ENCODE assay signal across 33 cellular contexts in genomic region chr17:9829343-9829742, GRCh38. TPM values are rescaled to one million over a fixed set of nuclear protein-coding genes. Genes with fewer than 3 reads are reported as not detected.
"Had no signal": no experiment of that assay in that cellular context is flagged by ENCODE, and none has a peak within 500 bp of the region (broad histone marks: within the 10 kb centered on the region; RNA-seq: fewer than 3 reads in every experiment).

No MANE protein-coding gene starts in this region.

- H3K4me3 ChIP-seq: adrenal gland, body of pancreas, breast epithelium, K562, Peyer's patch, SK-N-MC had no signal

- H3K4me1 Mint-ChIP-seq: activated CD4-positive, alpha-beta T cell treated with anti-CD3 and anti-CD28 coated beads for 36 hours; activated CD4-positive, alpha-beta T cell treated with anti-CD3 and anti-CD28 coated beads, Interleukin-2, amount 10 ng/mL, durations not matched to agents 7 days and 5 days had no signal

- H3K9me3 ChIP-seq: adrenal gland, body of pancreas, breast epithelium, Peyer's patch had no signal

- H3K36me3 ChIP-seq: adrenal gland, breast epithelium, Peyer's patch had no signal

- H3K4me1 ChIP-seq: adrenal gland, body of pancreas, breast epithelium, Peyer's patch had no signal

- H3K9me3 Mint-ChIP-seq: activated CD4-positive, alpha-beta T cell treated with anti-CD3 and anti-CD28 coated beads, Interleukin-2, amount 10 ng/mL, durations not matched to agents 7 days and 5 days; activated naive CD4-positive, alpha-beta T cell treated with anti-CD3 and anti-CD28 coated beads for 36 hours; activated naive CD4-positive, alpha-beta T cell treated with anti-CD3 and anti-CD28 coated beads, Interleukin-2, amount 50 U/mL, for 72 hours; activated T-cell treated with anti-CD3 and anti-CD28 coated beads, Interleukin-2, amount 50 U/mL, for 24 hours; activated T-helper 1 cell treated with anti-CD3 and anti-CD28 coated beads, Interleukin-12 subunit alpha, Interleukin-12 subunit beta, Interleukin-2, Interleukin-4 antibody, amounts not matched to agents 30 ng/mL and 10 ng/mL and 1 ng/mL, durations not matched to agents 14 hours and 24 hours and 36 hours had no signal

- H3K27ac Mint-ChIP-seq: activated CD4-positive, alpha-beta T cell treated with anti-CD3 and anti-CD28 coated beads for 36 hours; activated CD4-positive, alpha-beta T cell treated with anti-CD3 and anti-CD28 coated beads, Interleukin-2, amount 10 ng/mL, durations not matched to agents 7 days and 5 days; activated CD8-positive, alpha-beta T cell treated with anti-CD3 and anti-CD28 coated beads, Interleukin-2, amount 10 ng/mL, durations not matched to agents 7 days and 5 days; activated naive CD4-positive, alpha-beta T cell treated with anti-CD3 and anti-CD28 coated beads for 36 hours; activated naive CD4-positive, alpha-beta T cell treated with anti-CD3 and anti-CD28 coated beads, Interleukin-2, amount 50 U/mL, for 72 hours; activated T-cell treated with anti-CD3 and anti-CD28 coated beads, Interleukin-2, amount 50 U/mL, for 24 hours; activated T-helper 1 cell treated with anti-CD3 and anti-CD28 coated beads, Interleukin-12 subunit alpha, Interleukin-12 subunit beta, Interleukin-2, Interleukin-4 antibody, amounts not matched to agents 30 ng/mL and 10 ng/mL and 1 ng/mL, durations not matched to agents 14 hours and 24 hours and 36 hours had no signal

- H3K4me3 Mint-ChIP-seq: activated CD4-positive, alpha-beta T cell treated with anti-CD3 and anti-CD28 coated beads for 36 hours; activated CD4-positive, alpha-beta T cell treated with anti-CD3 and anti-CD28 coated beads, Interleukin-2, amount 10 ng/mL, durations not matched to agents 7 days and 5 days; activated CD8-positive, alpha-beta T cell treated with anti-CD3 and anti-CD28 coated beads, Interleukin-2, amount 10 ng/mL, durations not matched to agents 7 days and 5 days; activated naive CD4-positive, alpha-beta T cell treated with anti-CD3 and anti-CD28 coated beads for 36 hours; activated T-cell treated with anti-CD3 and anti-CD28 coated beads, Interleukin-2, amount 50 U/mL, for 24 hours; activated T-helper 1 cell treated with anti-CD3 and anti-CD28 coated beads, Interleukin-12 subunit alpha, Interleukin-12 subunit beta, Interleukin-2, Interleukin-4 antibody, amounts not matched to agents 30 ng/mL and 10 ng/mL and 1 ng/mL, durations not matched to agents 14 hours and 24 hours and 36 hours had no signal

- H3K27ac ChIP-seq: adrenal gland, body of pancreas, breast epithelium, RWPE1, SK-N-MC had no signal

- H3K27me3 ChIP-seq: adrenal gland, breast epithelium, Peyer's patch had no signal

- H3K36me3 Mint-ChIP-seq: activated naive CD4-positive, alpha-beta T cell treated with anti-CD3 and anti-CD28 coated beads, Interleukin-2, amount 50 U/mL, for 72 hours had no signal

- DNase-seq: activated CD4-positive, alpha-beta T cell treated with anti-CD3 and anti-CD28 coated beads for 36 hours; activated CD4-positive, alpha-beta T cell treated with anti-CD3 and anti-CD28 coated beads, Interleukin-2, amount 10 ng/mL, durations not matched to agents 7 days and 5 days; activated CD4-positive, alpha-beta T cell treated with anti-CD3 and anti-CD28 coated beads, Interleukin-2, amount 50 U/mL, for 48 hours; activated CD8-positive, alpha-beta T cell treated with anti-CD3 and anti-CD28 coated beads, Interleukin-2, amount 10 ng/mL, durations not matched to agents 7 days and 5 days; activated gamma-delta T cell treated with Interleukin-2 at 50 U/mL for 16 hours; activated naive CD4-positive, alpha-beta T cell treated with anti-CD3 and anti-CD28 coated beads for 36 hours; activated T-cell treated with anti-CD3 and anti-CD28 coated beads, Interleukin-2, amount 50 U/mL, for 24 hours; adrenal gland; body of pancreas; caudate nucleus; NCI-H1092 treated with DMSO at 0.1 percent for 48 hours; NCI-H1417; NCI-H146; NCI-H187; NCI-H2029 treated with DMSO at 0.1 percent for 48 hours; NCI-H2107; NCI-H2171; NCI-H524; PC-3; Peyer's patch; T1000 had no signal

- ATAC-seq: activated CD4-positive, alpha-beta T cell treated with anti-CD3 and anti-CD28 coated beads for 36 hours; activated CD4-positive, CD25-positive, alpha-beta regulatory T cell treated with anti-CD3 and anti-CD28 coated beads, Interleukin-2, amount 50 U/mL, for 24 hours; activated CD8-positive, alpha-beta T cell treated with anti-CD3 and anti-CD28 coated beads, Interleukin-2, amount 10 ng/mL, durations not matched to agents 7 days and 5 days; activated naive CD4-positive, alpha-beta T cell treated with anti-CD3 and anti-CD28 coated beads, Interleukin-2, amount 50 U/mL, for 72 hours; body of pancreas; K562; PC-3; Right ventricle myocardium inferior had no signal

RNA-seq across cellular contexts. Expression of gene GLP2R, which starts 3.6 kb away (rescaled TPM):
- total RNA-seq: activated CD4-positive, alpha-beta T cell treated with anti-CD3 and anti-CD28 coated beads for 36 hours; activated CD4-positive, alpha-beta T cell treated with anti-CD3 and anti-CD28 coated beads, Interleukin-2, amount 10 ng/mL, durations not matched to agents 7 days and 5 days; activated CD8-positive, alpha-beta T cell treated with anti-CD3 and anti-CD28 coated beads, Interleukin-2, amount 10 ng/mL, durations not matched to agents 7 days and 5 days; activated naive CD4-positive, alpha-beta T cell treated with anti-CD3 and anti-CD28 coated beads for 36 hours; activated naive CD4-positive, alpha-beta T cell treated with anti-CD3 and anti-CD28 coated beads, Interleukin-2, amount 50 U/mL, for 72 hours; activated T-helper 1 cell treated with anti-CD3 and anti-CD28 coated beads, Interleukin-12 subunit alpha, Interleukin-12 subunit beta, Interleukin-2, Interleukin-4 antibody, amounts not matched to agents 30 ng/mL and 10 ng/mL and 1 ng/mL, durations not matched to agents 14 hours and 24 hours and 36 hours; K562; T-helper 1 cell treated with Interleukin-12 subunit alpha and Interleukin-12 subunit beta and Interleukin-4 antibody, amounts not matched to agents 30 ng/mL and 1 ng/mL, for 36 hours; T-helper 2 cell treated with Interferon-gamma antibody and Interleukin-4, amounts not matched to agents 100 ng/mL and 5 ng/mL, for 36 hours had no signal
- polyA plus RNA-seq: K562 had no signal

RNA-seq across cellular contexts. Expression of gene GSG1L2, which starts 7.5 kb away (rescaled TPM):
- total RNA-seq: activated CD4-positive, alpha-beta T cell treated with anti-CD3 and anti-CD28 coated beads for 36 hours; activated CD4-positive, alpha-beta T cell treated with anti-CD3 and anti-CD28 coated beads, Interleukin-2, amount 10 ng/mL, durations not matched to agents 7 days and 5 days; activated CD8-positive, alpha-beta T cell treated with anti-CD3 and anti-CD28 coated beads, Interleukin-2, amount 10 ng/mL, durations not matched to agents 7 days and 5 days; activated naive CD4-positive, alpha-beta T cell treated with anti-CD3 and anti-CD28 coated beads for 36 hours; activated naive CD4-positive, alpha-beta T cell treated with anti-CD3 and anti-CD28 coated beads, Interleukin-2, amount 50 U/mL, for 72 hours; activated T-helper 1 cell treated with anti-CD3 and anti-CD28 coated beads, Interleukin-12 subunit alpha, Interleukin-12 subunit beta, Interleukin-2, Interleukin-4 antibody, amounts not matched to agents 30 ng/mL and 10 ng/mL and 1 ng/mL, durations not matched to agents 14 hours and 24 hours and 36 hours; adrenal gland; astrocyte; body of pancreas; breast epithelium; K562; M059J; PC-3; Peyer's patch; Right ventricle myocardium inferior; T-helper 1 cell treated with Interleukin-12 subunit alpha and Interleukin-12 subunit beta and Interleukin-4 antibody, amounts not matched to agents 30 ng/mL and 1 ng/mL, for 36 hours; T-helper 2 cell treated with Interferon-gamma antibody and Interleukin-4, amounts not matched to agents 100 ng/mL and 5 ng/mL, for 36 hours had no signal
- polyA plus RNA-seq: adrenal gland, K562 had no signal

RNA-seq across cellular contexts. Expression of gene DHRS7C, which starts 38.0 kb away (rescaled TPM):
- total RNA-seq: activated CD4-positive, alpha-beta T cell treated with anti-CD3 and anti-CD28 coated beads for 36 hours; activated CD4-positive, alpha-beta T cell treated with anti-CD3 and anti-CD28 coated beads, Interleukin-2, amount 10 ng/mL, durations not matched to agents 7 days and 5 days; activated CD8-positive, alpha-beta T cell treated with anti-CD3 and anti-CD28 coated beads, Interleukin-2, amount 10 ng/mL, durations not matched to agents 7 days and 5 days; activated naive CD4-positive, alpha-beta T cell treated with anti-CD3 and anti-CD28 coated beads for 36 hours; activated naive CD4-positive, alpha-beta T cell treated with anti-CD3 and anti-CD28 coated beads, Interleukin-2, amount 50 U/mL, for 72 hours; activated T-helper 1 cell treated with anti-CD3 and anti-CD28 coated beads, Interleukin-12 subunit alpha, Interleukin-12 subunit beta, Interleukin-2, Interleukin-4 antibody, amounts not matched to agents 30 ng/mL and 10 ng/mL and 1 ng/mL, durations not matched to agents 14 hours and 24 hours and 36 hours; adrenal gland; astrocyte; body of pancreas; breast epithelium; K562; M059J; PC-3; Peyer's patch; T-helper 1 cell treated with Interleukin-12 subunit alpha and Interleukin-12 subunit beta and Interleukin-4 antibody, amounts not matched to agents 30 ng/mL and 1 ng/mL, for 36 hours; T-helper 2 cell treated with Interferon-gamma antibody and Interleukin-4, amounts not matched to agents 100 ng/mL and 5 ng/mL, for 36 hours had no signal
- polyA plus RNA-seq: adrenal gland, K562 had no signal
